Comparison of ENCODE assay signal across 15 cellular contexts in the genomic region with DNA sequence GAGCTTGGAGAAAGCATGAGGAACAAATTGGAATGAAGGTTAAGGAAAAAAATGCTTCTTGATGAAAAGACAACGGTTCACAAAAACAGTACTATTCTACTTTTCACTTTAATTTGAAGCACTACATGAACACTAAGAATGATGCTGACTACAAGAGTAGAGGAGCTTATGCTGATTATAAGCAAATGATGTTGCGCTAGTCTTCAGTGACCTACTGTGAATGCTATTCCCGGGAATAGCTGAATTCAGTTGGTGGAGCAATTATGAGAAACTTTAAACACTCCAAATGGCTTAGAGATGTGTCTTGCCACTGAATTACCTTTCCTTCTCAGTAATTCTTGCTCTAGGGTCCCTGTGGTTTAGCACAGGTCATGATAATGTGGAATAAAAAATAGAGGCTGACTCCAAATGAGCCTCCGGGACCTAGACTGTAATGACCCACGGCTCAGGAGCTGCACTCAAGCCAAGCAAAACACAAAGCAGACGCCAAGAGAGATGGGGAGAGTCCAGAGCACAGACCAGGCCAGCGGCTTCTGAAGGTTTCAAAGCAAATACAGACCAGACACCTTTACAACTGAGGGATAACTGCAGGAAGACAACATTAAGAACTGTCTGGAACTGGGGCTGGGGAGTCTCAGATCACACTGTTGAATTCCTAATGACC.
DNase-seq lines count a peak whose midpoint lies in the region; ATAC-seq, FAIRE-seq and TF ChIP-seq lines count a peak whose summit lies in the region.
"Had no signal": no experiment of that assay in that cellular context is flagged by ENCODE, and none has a peak within 500 bp of the region (broad histone marks: within the 10 kb centered on the region; RNA-seq: fewer than 3 reads in every experiment).

No MANE protein-coding gene starts in this region.

- FAIRE-seq in small intestine (lab: Jason Lieb, UNC): no peak
- FAIRE-seq: G401.6 had no signal

- DNase-seq in heart left ventricle (peak in 2 of 5 donors; percentile 21 to 31), cardiac septum (ENCODE audit: low spot score) (no peak), fibroblast of mammary gland (ENCODE audit: low read depth) (peak; percentile 49), nephron progenitor cell (no peak), small intestine (no peak), middle frontal gyrus (ENCODE audit: extremely low spot score, low spot score) (no peak), HK-2 (ENCODE audit: unreplicated experiment) (no peak), DMS79 treated with DMSO at 0.1 percent for 48 hours (lab: John Stamatoyannopoulos, UW) (no peak)
- DNase-seq: CD8-positive, alpha-beta T cell; DMS79; KG1; NCI-H1048; NCI-H1694; NCI-H510A treated with DMSO at 0.1 percent for 48 hours had no signal

- intact Hi-C loops in heart left ventricle (cut with DNase I) (no loop called here), cardiac septum (cut with DNase I) (no loop called here)

- 70 to 79% (median 74%) methylated on average over 7 of the region's 7 CpGs for whole genome bisulfite sequencing in heart left ventricle, 4 donors
- WGBS in small intestine, 3 donors: 87 to 95% (median 94%) methylated on average over 7 of the region's 7 CpGs

- H3K4me3 ChIP-seq in heart left ventricle: no peak overlapping the region
- H3K4me3 ChIP-seq in fibroblast of mammary gland (ENCODE audit: control insufficient read depth, low read depth, low read length): no peak overlapping the region
- H3K4me3 ChIP-seq in small intestine (ENCODE audit: low read depth in 1 of 2, low read length in 2 of 2): no peak overlapping the region

- H3K36me3 Mint-ChIP-seq in nephron progenitor cell (ENCODE audit: low read depth): peaks cover 46% of the 10 kb centered on the region

- H3K4me1 Mint-ChIP-seq in nephron progenitor cell: no peaks in the 10 kb centered on the region

- peaks cover 0 to 36% (median 7%) of the 10 kb centered on the region in 9 donors for H3K36me3 ChIP-seq in heart left ventricle
- peaks cover 1 to 2% of the 10 kb centered on the region in 2 donors for H3K36me3 ChIP-seq in small intestine (ENCODE audit: control insufficient read depth in 2 of 2, insufficient read depth in 2 of 2, low read length in 2 of 2)

- TF ChIP-seq CTCF in heart left ventricle (IDR thresholded peaks at IDR 0.05): no peak
- TF ChIP-seq CTCF in fibroblast of mammary gland (conservative IDR thresholded peaks at IDR 0.05; ENCODE audit: control insufficient read depth, insufficient read depth, low read depth, low read length): no peak
- no peak for TF ChIP-seq CTCF in nephron progenitor cell (IDR thresholded peaks at IDR 0.05)

- no peaks in the 10 kb centered on the region for H3K9me3 ChIP-seq in heart left ventricle
- H3K9me3 ChIP-seq in small intestine (ENCODE audit: control insufficient read depth, low read depth): no peaks in the 10 kb centered on the region

- peaks cover 0 to 16% (median under 1%) of the 10 kb centered on the region in 12 donors for H3K4me1 ChIP-seq in heart left ventricle
- H3K4me1 ChIP-seq in small intestine (ENCODE audit: control insufficient read depth in 2 of 2, insufficient read depth in 1 of 2, low read depth in 1 of 2, low read length in 1 of 2): no peaks in the 10 kb centered on the region

- H3K27me3 ChIP-seq in heart left ventricle (no peaks in the 10 kb centered on the region), small intestine (ENCODE audit: control insufficient read depth in 2 of 2, insufficient read depth in 2 of 2, low read length in 2 of 2) (no peaks in the 10 kb centered on the region)

- no peak overlapping the region for H3K4me3 Mint-ChIP-seq in nephron progenitor cell
- H3K4me3 Mint-ChIP-seq: CD8-positive, alpha-beta T cell had no signal

- ATAC-seq in heart left ventricle: peak; percentile 36 to 69 (median 54)
- ATAC-seq: CD8-positive, alpha-beta T cell had no signal

- TF ChIP-seq POLR2A in heart left ventricle (IDR thresholded peaks at IDR 0.05): no peak

- no peaks in the 10 kb centered on the region for H3K27me3 Mint-ChIP-seq in nephron progenitor cell (ENCODE audit: low read depth, poor library complexity)

- H3K27ac ChIP-seq in heart left ventricle (no peak overlapping the region), small intestine (ENCODE audit: low read depth in 1 of 2, low read length in 1 of 2) (no peak overlapping the region)

- no peaks in the 10 kb centered on the region for H3K9me3 Mint-ChIP-seq in nephron progenitor cell
- H3K9me3 Mint-ChIP-seq: CD8-positive, alpha-beta T cell had no signal

- peak overlapping the region; percentile 10 for H3K27ac Mint-ChIP-seq in nephron progenitor cell
- H3K27ac Mint-ChIP-seq: CD8-positive, alpha-beta T cell had no signal
